ENCODE assay signal across 10 cellular contexts in genomic region chr16:1532771-1533170, GRCh38. TPM values are rescaled to one million over a fixed set of nuclear protein-coding genes. Genes with fewer than 3 reads are reported as not detected.
DNase-seq lines count a peak whose midpoint lies in the region; ATAC-seq and TF ChIP-seq lines count a peak whose summit lies in the region.
"Had no signal": no experiment of that assay in that cellular context is flagged by ENCODE, and none has a peak within 500 bp of the region (broad histone marks: within the 10 kb centered on the region; RNA-seq: fewer than 3 reads in every experiment).

No MANE protein-coding gene starts in this region.

- intact Hi-C loops in activated CD8-positive, alpha-beta T cell treated with anti-CD3 and anti-CD28 coated beads for 36 hours (cut with micrococcal nuclease) = no loop called here
- intact Hi-C loops in heart left ventricle (cut with DNase I) (loop anchor here in 4 of 10 donors (1.0 to 5.0 kb wide), 5 partner anchors 11 to 80 kb away; partner anchors contain the start of genes TELO2 (in 2 of the 4), CRAMP1 (in 1 of the 4) and IFT140 (in 1 of the 4)), psoas muscle (cut with DNase I) (loop anchor here in 1 of 2 donors (5.0 kb wide), 1 partner anchor 40 kb away; the partner anchor contains the start of gene TELO2)

- no peaks in the 10 kb centered on the region for H3K27me3 Mint-ChIP-seq in CD4-positive, CD25-positive, alpha-beta regulatory T cell
- no peaks in the 10 kb centered on the region for H3K27me3 Mint-ChIP-seq in activated CD8-positive, alpha-beta T cell treated with anti-CD3 and anti-CD28 coated beads for 36 hours

- H3K9me3 ChIP-seq in CD4-positive, CD25-positive, alpha-beta regulatory T cell (ENCODE audit: control insufficient read depth in 2 of 2, low read length in 2 of 2) = no peaks in the 10 kb centered on the region
- H3K9me3 ChIP-seq in heart left ventricle (no peaks in the 10 kb centered on the region), psoas muscle (no peaks in the 10 kb centered on the region)

- peaks cover 42% of the 10 kb centered on the region for H3K4me1 ChIP-seq in CD4-positive, CD25-positive, alpha-beta regulatory T cell (ENCODE audit: control insufficient read depth, insufficient read depth, low read length, poor library complexity, severe bottlenecking)
- H3K4me1 ChIP-seq in heart left ventricle (peaks cover 8 to 83% (median 65%) of the 10 kb centered on the region in 12 donors), psoas muscle (peaks cover 11% of the 10 kb centered on the region)

- POLR2A ChIA-PET in activated CD8-positive, alpha-beta T cell treated with anti-CD3 and anti-CD28 coated beads for 36 hours (lab: Charles Lee) = interaction anchor here (2.3 to 3.2 kb wide), 2 partner anchors 39 to 112 kb away, joined by 7 to 8 read pairs; partner anchors contain the start of gene TELO2

- H3K9me3 Mint-ChIP-seq in CD4-positive, CD25-positive, alpha-beta regulatory T cell = no peaks in the 10 kb centered on the region
- H3K9me3 Mint-ChIP-seq in activated CD8-positive, alpha-beta T cell treated with anti-CD3 and anti-CD28 coated beads for 36 hours = no peaks in the 10 kb centered on the region

- no peak for TF ChIP-seq CTCF in activated CD8-positive, alpha-beta T cell treated with anti-CD3 and anti-CD28 coated beads for 36 hours (IDR thresholded peaks at IDR 0.05)
- TF ChIP-seq CTCF in heart left ventricle (IDR thresholded peaks at IDR 0.05) (no peak), psoas muscle (IDR thresholded peaks at IDR 0.05) (no peak)

- CTCF ChIA-PET in activated CD8-positive, alpha-beta T cell treated with anti-CD3 and anti-CD28 coated beads for 36 hours (lab: Charles Lee) = interaction anchor here (0.6 kb wide), 1 partner anchor 145 kb away, joined by 3 read pairs; no protein-coding TSS in a partner anchor

- no peak for ATAC-seq in CD4-positive, CD25-positive, alpha-beta regulatory T cell (ENCODE audit: low read depth in 2 of 2)
- no peak for ATAC-seq in activated CD8-positive, alpha-beta T cell treated with anti-CD3 and anti-CD28 coated beads for 36 hours
- ATAC-seq in heart left ventricle = peak; percentile 0 to 12 (median 4)
- ATAC-seq in psoas muscle = peak in 3 of 4 donors; percentile 16 to 28 (median 23)

- peak overlapping the region; percentile 52 for H3K27ac ChIP-seq in CD4-positive, CD25-positive, alpha-beta regulatory T cell (ENCODE audit: insufficient read depth, low read length, poor library complexity, severe bottlenecking)
- H3K27ac ChIP-seq in heart left ventricle = peak overlapping the region; percentile 92 to 99 (median 96)
- H3K27ac ChIP-seq in psoas muscle = peak overlapping the region; percentile 79

- H3K36me3 Mint-ChIP-seq in CD4-positive, CD25-positive, alpha-beta regulatory T cell = peaks cover 12% of the 10 kb centered on the region
- peaks cover 32% of the 10 kb centered on the region for H3K36me3 Mint-ChIP-seq in activated CD8-positive, alpha-beta T cell treated with anti-CD3 and anti-CD28 coated beads for 36 hours (ENCODE audit: low read depth)

- peak overlapping the region; percentile 64 to 99 (median 98) for H3K4me3 Mint-ChIP-seq in CD4-positive, CD25-positive, alpha-beta regulatory T cell
- peak overlapping the region; percentile 99 for H3K4me3 Mint-ChIP-seq in activated CD8-positive, alpha-beta T cell treated with anti-CD3 and anti-CD28 coated beads for 36 hours

- no peak for TF ChIP-seq POLR2A in heart left ventricle (IDR thresholded peaks at IDR 0.05)

- H3K27ac Mint-ChIP-seq in CD4-positive, CD25-positive, alpha-beta regulatory T cell = peak overlapping the region; percentile 64 to 66 (median 65)
- H3K27ac Mint-ChIP-seq in activated CD8-positive, alpha-beta T cell treated with anti-CD3 and anti-CD28 coated beads for 36 hours = peak overlapping the region; percentile 25

- H3K27me3 ChIP-seq in CD4-positive, CD25-positive, alpha-beta regulatory T cell (ENCODE audit: control insufficient read depth, insufficient read depth, low read length) = no peaks in the 10 kb centered on the region
- H3K27me3 ChIP-seq in heart left ventricle (peaks cover 0 to 17% (median 0%) of the 10 kb centered on the region in 9 donors), psoas muscle (ENCODE audit: insufficient read depth in 3 of 3, low read length in 2 of 3) (no peaks in the 10 kb centered on the region)

- no peak for DNase-seq in CD4-positive, CD25-positive, alpha-beta regulatory T cell
- no peak for DNase-seq in activated CD8-positive, alpha-beta T cell treated with anti-CD3 and anti-CD28 coated beads for 36 hours
- DNase-seq in heart left ventricle (peak in 2 of 5 donors; percentile 19 to 60), psoas muscle (no peak), NCI-H526 treated with DMSO at 0.1 percent for 48 hours (lab: John Stamatoyannopoulos, UW) (no peak), LoVo (ENCODE audit: low spot score) (no peak), superior temporal gyrus (ENCODE audit: extremely low spot score) (no peak)
- no peak for DNase-seq in effector CD4-positive, alpha-beta T cell
- DNase-seq: Karpas-422 had no signal

- no peak overlapping the region for H3K4me3 ChIP-seq in CD4-positive, CD25-positive, alpha-beta regulatory T cell (ENCODE audit: low read depth, low read length)
- H3K4me3 ChIP-seq in heart left ventricle (peak overlapping the region in 11 of 12 donors; percentile 66 to 93 (median 88)), psoas muscle (peak overlapping the region; percentile 72)

- WGBS in heart left ventricle, 4 donors = 31 to 47% (median 39%) methylated on average over 9 to 10 of the region's 10 CpGs
- 63 to 70% (median 66%) methylated on average over 10 of the region's 10 CpGs for WGBS in psoas muscle, 3 donors

- peaks cover 11% of the 10 kb centered on the region for H3K36me3 ChIP-seq in CD4-positive, CD25-positive, alpha-beta regulatory T cell (ENCODE audit: control insufficient read depth, insufficient read depth, low read length)
- H3K36me3 ChIP-seq in heart left ventricle (peaks cover 0 to 25% (median 19%) of the 10 kb centered on the region in 9 donors), psoas muscle (ENCODE audit: insufficient read depth in 1 of 2, low read depth in 1 of 2) (peaks cover 0 to 1% of the 10 kb centered on the region in 2 donors)

- peaks cover 0 to 45% (median 15%) of the 10 kb centered on the region in 4 donors for H3K4me1 Mint-ChIP-seq in CD4-positive, CD25-positive, alpha-beta regulatory T cell
- peaks cover 19% of the 10 kb centered on the region for H3K4me1 Mint-ChIP-seq in activated CD8-positive, alpha-beta T cell treated with anti-CD3 and anti-CD28 coated beads for 36 hours (ENCODE audit: low read depth)

RNA-seq across cellular contexts. Expression of gene TMEM204, which starts 0.7 kb away (rescaled TPM):
- 25.8 TPM for total RNA-seq in CD4-positive, CD25-positive, alpha-beta regulatory T cell
- polyA plus RNA-seq in CD4-positive, CD25-positive, alpha-beta regulatory T cell = 10 to 100 TPM; 59.8 to 97.4 (median 69.1) TPM
- 10 to 100 TPM; 12.9 to 14.3 TPM for total RNA-seq in activated CD8-positive, alpha-beta T cell treated with anti-CD3 and anti-CD28 coated beads for 36 hours
- 10 to 100 TPM; 14.0 to 64.2 (median 19.5) TPM for total RNA-seq in heart left ventricle
- 10 to 100 TPM; 29.0 to 37.4 TPM for polyA plus RNA-seq in heart left ventricle
- 10 to 100 TPM in 2 of 4 donors, 1 to 10 TPM in 2; 7.5 to 21.7 (median 10.2) TPM for total RNA-seq in psoas muscle
- 10 to 100 TPM; 11.8 to 22.3 (median 12.0) TPM for polyA plus RNA-seq in psoas muscle
- total RNA-seq: astrocyte had no signal

RNA-seq across cellular contexts. Expression of gene TELO2, which starts 39.6 kb away (rescaled TPM):
- total RNA-seq in CD4-positive, CD25-positive, alpha-beta regulatory T cell = 27.4 TPM
- polyA plus RNA-seq in CD4-positive, CD25-positive, alpha-beta regulatory T cell = 10 to 100 TPM in 3 of 4 donors, 1 to 10 TPM in 1; 9.1 to 15.2 (median 11.6) TPM
- 10 to 100 TPM; 59.1 to 62.1 TPM for total RNA-seq in activated CD8-positive, alpha-beta T cell treated with anti-CD3 and anti-CD28 coated beads for 36 hours
- total RNA-seq in heart left ventricle (10 to 100 TPM; 11.8 to 29.6 (median 16.7) TPM), psoas muscle (10 to 100 TPM; 15.8 to 23.8 (median 19.6) TPM)
- polyA plus RNA-seq in heart left ventricle (10 to 100 TPM; 22.7 to 27.0 TPM), psoas muscle (10 to 100 TPM; 11.6 to 18.3 (median 14.0) TPM)

RNA-seq across cellular contexts. Expression of gene PTX4, which starts 44.0 kb away (rescaled TPM):
- not detected for total RNA-seq in CD4-positive, CD25-positive, alpha-beta regulatory T cell
- polyA plus RNA-seq in CD4-positive, CD25-positive, alpha-beta regulatory T cell = not detected
- total RNA-seq in activated CD8-positive, alpha-beta T cell treated with anti-CD3 and anti-CD28 coated beads for 36 hours = not detected
- total RNA-seq in heart left ventricle (under 1 TPM in 2 of 9 donors, not detected in 7; 0.20 to 0.23 TPM), psoas muscle (under 1 TPM in 1 of 4 donors, not detected in 3; 0.26 TPM)
- polyA plus RNA-seq in heart left ventricle (under 1 TPM in 1 of 2 donors, not detected in 1; 0.04 TPM), psoas muscle (under 1 TPM in 2 of 3 donors, not detected in 1; 0.04 to 0.23 TPM)
- total RNA-seq: astrocyte had no signal

RNA-seq across cellular contexts. Expression of gene CLCN7, which starts 57.9 kb away (rescaled TPM):
- 104 TPM for total RNA-seq in CD4-positive, CD25-positive, alpha-beta regulatory T cell
- polyA plus RNA-seq in CD4-positive, CD25-positive, alpha-beta regulatory T cell = 10 to 100 TPM; 22.0 to 24.9 (median 23.5) TPM
- total RNA-seq in activated CD8-positive, alpha-beta T cell treated with anti-CD3 and anti-CD28 coated beads for 36 hours = 10 to 100 TPM; 35.5 to 36.8 TPM
- 10 to 100 TPM; 30.3 to 70.8 (median 33.6) TPM for total RNA-seq in heart left ventricle
- 10 to 100 TPM; 32.7 to 41.5 TPM for polyA plus RNA-seq in heart left ventricle
- total RNA-seq in psoas muscle = 10 to 100 TPM; 41.2 to 65.4 (median 46.2) TPM
- polyA plus RNA-seq in psoas muscle = 10 to 100 TPM; 27.0 to 33.6 (median 29.7) TPM

Comparison
In these comparisons a context has a peak if more than half of its experiments do, and no peak if none do; other contexts are left out.
1. ATAC-seq: peak in heart left ventricle (4 of 4) and psoas muscle (3 of 4); none in CD4-positive, CD25-positive, alpha-beta regulatory T cell (0 of 2) and activated CD8-positive, alpha-beta T cell treated with anti-CD3 and anti-CD28 coated beads for 36 hours (single experiment).
2. Peak in every context shown above with its lines, with median percentiles within 50 percentile points of each other: H3K27ac ChIP-seq.